Comparison of ENCODE assay signal across 10 cellular contexts in genomic region chr1:89657886-89658285, GRCh38. TPM values are rescaled to one million over a fixed set of nuclear protein-coding genes. Genes with fewer than 3 reads are reported as not detected.
DNase-seq lines count a peak whose midpoint lies in the region; ATAC-seq, FAIRE-seq and TF ChIP-seq lines count a peak whose summit lies in the region.
"Had no signal": no experiment of that assay in that cellular context is flagged by ENCODE, and none has a peak within 500 bp of the region (broad histone marks: within the 10 kb centered on the region; RNA-seq: fewer than 3 reads in every experiment).

No MANE protein-coding gene starts in this region.

- H3K4me2 ChIP-seq in endothelial cell of umbilical vein (ENCODE audit: insufficient read depth, low read length) (no peak overlapping the region), trophoblast cell (ENCODE audit: low read length) (no peak overlapping the region)

- CTCF ChIA-PET in endothelial cell of umbilical vein (lab: Charles Lee), result interaction anchor here (2.1 to 5.5 kb wide), 2 partner anchors 12 to 14 kb away, joined by 6 to 21 read pairs; no protein-coding TSS in a partner anchor

- intact Hi-C loops in endothelial cell of umbilical vein (cut with micrococcal nuclease) (no loop called here), lower leg skin (cut with DNase I; ENCODE audit: low total_unique reads) (no loop called here)

- H3K79me2 ChIP-seq in endothelial cell of umbilical vein (ENCODE audit: control insufficient read depth, insufficient read depth, low read length) (peaks cover 99% of the 10 kb centered on the region), trophoblast cell (ENCODE audit: control insufficient read depth, insufficient read depth, low read length, poor library complexity) (no peaks in the 10 kb centered on the region)

- H3K9me3 ChIP-seq in endothelial cell of umbilical vein (replicated peaks; ENCODE audit: control insufficient read depth, insufficient read depth, low read length), result no peaks in the 10 kb centered on the region
- H3K9me3 ChIP-seq in trophoblast cell (ENCODE audit: insufficient read depth, low read depth, low read length), result no peaks in the 10 kb centered on the region
- H3K9me3 ChIP-seq: left lung had no signal

- H4K8ac ChIP-seq in trophoblast cell (ENCODE audit: low read depth, low read length), result no peak overlapping the region

- no peak overlapping the region for H3K14ac ChIP-seq in trophoblast cell (ENCODE audit: low read length)

- peaks cover under 1% of the 10 kb centered on the region for H3K9me1 ChIP-seq in endothelial cell of umbilical vein (replicated peaks; ENCODE audit: control insufficient read depth, extremely low read depth, insufficient read depth, low read length)

- H3K36me3 ChIP-seq in endothelial cell of umbilical vein (ENCODE audit: control insufficient read depth in 2 of 2, extremely low read depth in 1 of 2, insufficient read depth in 2 of 2, low read length in 2 of 2) (no peaks in the 10 kb centered on the region), trophoblast cell (ENCODE audit: control insufficient read depth in 1 of 2, insufficient read depth in 2 of 2, low read length in 2 of 2) (no peaks in the 10 kb centered on the region)
- H3K36me3 ChIP-seq: left lung had no signal

- WGBS in lower leg skin, 2 donors, result 48 to 51% methylated on average over 3 of the region's 3 CpGs
- no CpG with 5 or more reads among the region's 3 CpGs for WGBS in trophoblast cell (ENCODE audit: extremely low coverage, insufficient coverage, insufficient read length)

- H4K91ac ChIP-seq in trophoblast cell (ENCODE audit: low read depth, low read length), result no peak overlapping the region

- H3K23ac ChIP-seq in trophoblast cell (ENCODE audit: low read length), result no peak overlapping the region

- no peaks in the 10 kb centered on the region for H3K79me1 ChIP-seq in trophoblast cell (ENCODE audit: low read length)

- H2BK120ac ChIP-seq in trophoblast cell (ENCODE audit: insufficient read depth, low read length, poor library complexity), result no peak overlapping the region

- H3K9ac ChIP-seq in endothelial cell of umbilical vein (replicated peaks; ENCODE audit: extremely low read depth, insufficient read depth, low read length), result no peak overlapping the region
- H3K9ac ChIP-seq in trophoblast cell (ENCODE audit: low read length), result no peak overlapping the region

- H2AK5ac ChIP-seq in trophoblast cell (ENCODE audit: low read length), result no peak overlapping the region

- H4K12ac ChIP-seq in trophoblast cell (ENCODE audit: low read depth, low read length), result no peak overlapping the region

- BruUV-seq in endothelial cell of umbilical vein (replicated peaks; lab: Mats Ljungman, UMichigan), result no TSS peak

- TF ChIP-seq CTCF in GM13976 (IDR thresholded peaks at IDR 0.05; ENCODE audit: borderline replicate concordance, control extremely low read depth, extremely low read depth, insufficient read depth, missing control alignments) (no peak), endothelial cell of umbilical vein (IDR thresholded peaks at IDR 0.05; ENCODE audit: extremely low read depth in 1 of 2, insufficient read depth in 1 of 2, low read depth in 1 of 2, low read length in 2 of 2) (no peak), lower leg skin (IDR thresholded peaks at IDR 0.05) (no peak)

- FAIRE-seq in endothelial cell of umbilical vein (lab: Jason Lieb, UNC), result peak; percentile 18
- FAIRE-seq: G401.6 had no signal

- no peak overlapping the region for H2BK12ac ChIP-seq in trophoblast cell (ENCODE audit: low read length)

- dilution Hi-C loops in endothelial cell of umbilical vein (cut with MboI; ENCODE audit: extremely low pct_ligation_motif_present, low sequenced_read_pairs), result no loop called here

- H4K20me1 ChIP-seq in endothelial cell of umbilical vein (replicated peaks; ENCODE audit: control insufficient read depth, extremely low read depth, insufficient read depth, low read length), result peaks cover 17% of the 10 kb centered on the region

- POLR2A ChIA-PET in endothelial cell of umbilical vein (lab: Charles Lee), result no interaction called here

- no peak overlapping the region for H3K4me3 ChIP-seq in endothelial cell of umbilical vein (replicated peaks in 1 of 3; ENCODE audit: insufficient read depth in 1 of 3, low read depth in 1 of 3, low read length in 3 of 3)
- H3K4me3 ChIP-seq in lower leg skin (ENCODE audit: low read depth, poor library complexity, severe bottlenecking), result no peak overlapping the region
- no peak overlapping the region for H3K4me3 ChIP-seq in trophoblast cell (ENCODE audit: low read depth, low read length)
- H3K4me3 ChIP-seq: left lung had no signal

- ATAC-seq in GM19468 (IDR thresholded peaks at IDR 0.05; ENCODE audit: extremely low read depth, unreplicated experiment) (peak; percentile 54), HG03565 (IDR thresholded peaks at IDR 0.05; ENCODE audit: unreplicated experiment) (peak; percentile 73), GM19452 (IDR thresholded peaks at IDR 0.05; ENCODE audit: unreplicated experiment) (no peak)
- ATAC-seq: left lung had no signal

- H3K4me1 ChIP-seq in endothelial cell of umbilical vein (ENCODE audit: control insufficient read depth, extremely low read depth, insufficient read depth, low read length), result peaks cover 14% of the 10 kb centered on the region
- H3K4me1 ChIP-seq in trophoblast cell (ENCODE audit: control insufficient read depth in 1 of 2, insufficient read depth in 2 of 2, low read length in 2 of 2), result no peaks in the 10 kb centered on the region

- H2BK5ac ChIP-seq in trophoblast cell (ENCODE audit: low read depth, low read length, poor library complexity), result no peak overlapping the region

- TF ChIP-seq POLR2A in endothelial cell of umbilical vein (IDR thresholded peaks at IDR 0.05; ENCODE audit: low read depth, low read length) (no peak), lower leg skin (IDR thresholded peaks at IDR 0.05) (no peak)

- no peak overlapping the region for H3K27ac ChIP-seq in endothelial cell of umbilical vein (ENCODE audit: insufficient read depth, low read depth, low read length)
- H3K27ac ChIP-seq in trophoblast cell (ENCODE audit: low read depth, low read length), result no peak overlapping the region
- H3K27ac ChIP-seq: left lung had no signal

- no peak overlapping the region for H3K18ac ChIP-seq in trophoblast cell (ENCODE audit: low read length)

- in situ Hi-C loops in GM13976 (cut with MboI; ENCODE audit: low sequenced_read_pairs, unreplicated experiment), result no loop called here

- H3K4ac ChIP-seq in trophoblast cell (ENCODE audit: low read depth, low read length), result no peak overlapping the region

- H3K27me3 ChIP-seq in endothelial cell of umbilical vein (ENCODE audit: control insufficient read depth in 2 of 2, insufficient read depth in 2 of 2, low read length in 2 of 2) (no peaks in the 10 kb centered on the region), trophoblast cell (ENCODE audit: insufficient read depth, low read length) (no peaks in the 10 kb centered on the region)
- H3K27me3 ChIP-seq: left lung had no signal

- H2AFZ ChIP-seq in endothelial cell of umbilical vein (ENCODE audit: low read depth, low read length), result no peak overlapping the region
- no peak overlapping the region for H2AFZ ChIP-seq in trophoblast cell (ENCODE audit: insufficient read depth, low read length, poor library complexity)

- peak; percentile 15 for DNase-seq in GM13976 (ENCODE audit: low spot score)
- DNase-seq in endothelial cell of umbilical vein (ENCODE audit: low read depth, low spot score), result peak; percentile 44
- DNase-seq in lower leg skin (ENCODE audit: low spot score in 2 of 2), result no peak
- no peak for DNase-seq in trophoblast cell
- no peak for DNase-seq in KG1 (lab: John Stamatoyannopoulos, UW)
- DNase-seq: left lung had no signal

TF ChIP-seq in endothelial cell of umbilical vein, 7 proteins besides CTCF, POLR2A, EP300 and RAD21:
- TF ChIP-seq MAX (IDR thresholded peaks at IDR 0.05; ENCODE audit: insufficient read depth, insufficient read length), result no peak
- no peak for TF ChIP-seq MYC (IDR thresholded peaks at IDR 0.05; ENCODE audit: low read depth, low read length)
- TF ChIP-seq FOS (IDR thresholded peaks at IDR 0.05; ENCODE audit: borderline replicate concordance, insufficient read depth, low read length), result no peak
- no peak for TF ChIP-seq JUN (IDR thresholded peaks at IDR 0.05; ENCODE audit: borderline replicate concordance, insufficient read depth, insufficient read length, low read depth)
- TF ChIP-seq GATA2 (IDR thresholded peaks at IDR 0.05; ENCODE audit: insufficient read depth, insufficient read length, low read depth, low read length), result no peak
- no peak for TF ChIP-seq EZH2 (IDR thresholded peaks at IDR 0.05; ENCODE audit: borderline replicate concordance, low read depth, low read length, severe bottlenecking)
- TF ChIP-seq POLR2AphosphoS5 (IDR thresholded peaks at IDR 0.05; ENCODE audit: insufficient read depth, low read depth, low read length), result no peak

RNA-seq across cellular contexts. Expression of gene LRRC8C, which starts 25.0 kb away (rescaled TPM):
- 40.6 and 51.5 TPM in 2 replicates for total RNA-seq in endothelial cell of umbilical vein
- 30.7 and 33.6 TPM in 2 replicates for polyA plus RNA-seq in endothelial cell of umbilical vein
- 32.7 and 35.8 TPM in 2 replicates for polyA plus RNA-seq in endothelial cell of umbilical vein (2011; cell fraction: cytosol; rRNA removed)
- polyA plus RNA-seq in endothelial cell of umbilical vein (2011; cell fraction: nucleus; rRNA removed), result 35.7 and 39.2 TPM in 2 replicates
- polyA plus RNA-seq in endothelial cell of umbilical vein (2012), result 23.4 and 35.1 TPM in 2 replicates
- 68.3 and 69.0 TPM in 2 replicates for polyA minus RNA-seq in endothelial cell of umbilical vein
- polyA minus RNA-seq in endothelial cell of umbilical vein (2011; cell fraction: cytosol; rRNA and poly(A)+ RNA removed), result 2.2 TPM
- polyA minus RNA-seq in endothelial cell of umbilical vein (2011; cell fraction: nucleus; rRNA and poly(A)+ RNA removed), result 52.4 and 74.1 TPM in 2 replicates
- total RNA-seq in lower leg skin, result 1 to 10 TPM; 4.3 to 6.2 (median 5.7) TPM
- 0.78 and 0.90 TPM in 2 replicates for polyA plus RNA-seq in trophoblast cell (2013)

Comparison
In these comparisons a context has a peak if more than half of its experiments do, and no peak if none do; other contexts are left out.
1. DNase-seq: peak in GM13976 (single experiment) and endothelial cell of umbilical vein (single experiment); none in lower leg skin (0 of 2), trophoblast cell (0 of 2) and KG1 (single experiment).